9 cellular contexts compared by ENCODE assay signal in the genomic region with DNA sequence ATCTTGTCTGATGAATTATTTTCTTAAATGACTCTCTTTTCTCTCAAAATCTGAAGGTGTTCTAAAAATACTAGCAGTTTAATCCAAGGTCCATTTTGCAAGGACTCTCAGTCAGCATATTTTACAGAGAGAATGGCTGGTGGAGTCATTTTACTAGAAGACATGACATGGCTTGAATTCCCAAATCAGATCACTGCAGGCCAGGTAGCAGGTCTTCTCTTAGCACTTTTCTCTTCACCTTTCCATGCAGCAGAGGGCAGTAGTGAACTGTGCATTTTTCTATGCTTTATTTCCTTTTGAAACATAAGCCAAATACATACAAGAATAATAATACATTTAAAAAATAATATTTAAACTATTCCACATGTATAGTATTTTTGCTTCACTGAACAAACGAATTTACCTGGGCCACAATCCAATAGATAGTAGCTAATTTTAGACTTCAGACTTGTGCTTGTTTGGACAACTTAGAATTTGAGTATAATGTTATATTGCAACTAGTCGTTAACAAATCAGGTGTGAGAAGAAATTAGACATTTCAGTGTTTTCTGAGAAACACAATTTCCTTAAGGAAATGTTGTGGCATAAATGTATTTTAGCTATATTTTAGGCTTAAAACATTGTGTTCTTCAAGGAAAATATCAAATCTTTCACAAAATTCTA.
A peak's percentile ranks its signal among the peaks of the same experiment; 100 is the strongest.
DNase-seq lines count a peak whose midpoint lies in the region; TF ChIP-seq lines count a peak whose summit lies in the region.
"Had no signal": no experiment of that assay in that cellular context is flagged by ENCODE, and none has a peak within 500 bp of the region (broad histone marks: within the 10 kb centered on the region; RNA-seq: fewer than 3 reads in every experiment).

No MANE protein-coding gene starts in this region.

- H3K9me3 ChIP-seq in mesenchymal stem cell (ENCODE audit: control insufficient read depth, low read length): no peaks in the 10 kb centered on the region
- H3K9me3 ChIP-seq: BLaER1 treated with 17β-estradiol and CSF1 and Interleukin-3, amounts not matched to agents 10 nM and 100 nM had no signal

- H2AFZ ChIP-seq in KMS-11 (ENCODE audit: low read depth) (no peak overlapping the region), mesenchymal stem cell (ENCODE audit: low read depth, low read length) (no peak overlapping the region)

- H3K9ac ChIP-seq in KMS-11: no peak overlapping the region
- H3K9ac ChIP-seq in mesenchymal stem cell (ENCODE audit: low read length): peak overlapping the region; percentile 56

- H3K4me3 ChIP-seq in KMS-11 (IDR thresholded peaks at IDR 0.05; ENCODE audit: insufficient read depth, low read depth, low read length) (no peak overlapping the region), mesenchymal stem cell (ENCODE audit: insufficient read depth in 1 of 2, low read depth in 1 of 2, low read length in 2 of 2) (no peak overlapping the region)
- H3K4me3 ChIP-seq: BLaER1 treated with 17β-estradiol and CSF1 and Interleukin-3, amounts not matched to agents 10 nM and 100 nM had no signal

- no peak overlapping the region for H4K91ac ChIP-seq in mesenchymal stem cell (ENCODE audit: low read length)

- DNase-seq in NCI-H1105 treated with DMSO at 0.1 percent for 48 hours (lab: John Stamatoyannopoulos, UW) (peak; percentile 16), NCI-H1105 (lab: John Stamatoyannopoulos, UW) (no peak), SW 1271 (lab: John Stamatoyannopoulos, UW) (peak; percentile 27 to 71), mesenchymal stem cell (peak; percentile 74), stromal cell of bone marrow (ENCODE audit: low read depth) (peak; percentile 56), NCI-H524 treated with DMSO at 0.1 percent for 48 hours (lab: John Stamatoyannopoulos, UW) (no peak)
- peak; percentile 24 for DNase-seq in effector CD4-positive, alpha-beta T cell

- no peak overlapping the region for H3K23ac ChIP-seq in mesenchymal stem cell (ENCODE audit: low read length in 2 of 2)

- WGBS in mesenchymal stem cell: no CpG with 5 or more reads among the region's 2 CpGs

- H3K79me2 ChIP-seq in KMS-11 (ENCODE audit: insufficient read depth, low read depth): no peaks in the 10 kb centered on the region

- no peak overlapping the region for H3K4me2 ChIP-seq in KMS-11
- no peak overlapping the region for H3K4me2 ChIP-seq in mesenchymal stem cell (ENCODE audit: low read length, poor library complexity, severe bottlenecking)

- H3K27me3 ChIP-seq in KMS-11 (ENCODE audit: insufficient read depth, low read depth): no peaks in the 10 kb centered on the region
- no peaks in the 10 kb centered on the region for H3K27me3 ChIP-seq in mesenchymal stem cell (ENCODE audit: control insufficient read depth in 1 of 2, insufficient read depth in 1 of 2, low read length in 2 of 2)
- H3K27me3 ChIP-seq: BLaER1 treated with 17β-estradiol and CSF1 and Interleukin-3, amounts not matched to agents 10 nM and 100 nM had no signal

- no peak overlapping the region for H2BK12ac ChIP-seq in mesenchymal stem cell (ENCODE audit: low read length in 2 of 2)

- peak; percentile 72; the same call in 1 of the 2 replicates for TF ChIP-seq CTCF in KMS-11 (conservative IDR thresholded peaks at IDR 0.05; ENCODE audit: low read depth, low read length)

- H2BK15ac ChIP-seq in mesenchymal stem cell (ENCODE audit: low read depth, poor library complexity, severe bottlenecking): no peak overlapping the region

- no peak overlapping the region for H3K27ac ChIP-seq in KMS-11
- no peak overlapping the region for H3K27ac ChIP-seq in mesenchymal stem cell (ENCODE audit: low read length, poor library complexity, severe bottlenecking)

- no peak overlapping the region for H4K8ac ChIP-seq in mesenchymal stem cell (ENCODE audit: low read length)

- H3K14ac ChIP-seq in mesenchymal stem cell (ENCODE audit: low read length in 2 of 2): no peak overlapping the region

- H2AK5ac ChIP-seq in mesenchymal stem cell (ENCODE audit: low read length, severe bottlenecking): no peak overlapping the region

- H3K36me3 ChIP-seq in KMS-11 (ENCODE audit: insufficient read depth) (no peaks in the 10 kb centered on the region), mesenchymal stem cell (ENCODE audit: control insufficient read depth in 1 of 2, insufficient read depth in 2 of 2, low read depth in 1 of 2, low read length in 2 of 2) (no peaks in the 10 kb centered on the region)
- H3K36me3 ChIP-seq: BLaER1 treated with 17β-estradiol and CSF1 and Interleukin-3, amounts not matched to agents 10 nM and 100 nM had no signal

- H3K4me1 ChIP-seq in KMS-11 (ENCODE audit: low read depth, poor library complexity, severe bottlenecking): peaks cover 8% of the 10 kb centered on the region
- H3K4me1 ChIP-seq in mesenchymal stem cell (ENCODE audit: control insufficient read depth, insufficient read depth, low read depth, low read length): no peaks in the 10 kb centered on the region

- H2BK120ac ChIP-seq in mesenchymal stem cell (ENCODE audit: low read depth, low read length): no peak overlapping the region

- H3K79me1 ChIP-seq in mesenchymal stem cell (replicated peaks; ENCODE audit: low read length, poor library complexity, severe bottlenecking): no peaks in the 10 kb centered on the region

- H4K20me1 ChIP-seq in KMS-11 (ENCODE audit: insufficient read depth): no peaks in the 10 kb centered on the region
- H4K20me1 ChIP-seq: BLaER1 treated with 17β-estradiol and CSF1 and Interleukin-3, amounts not matched to agents 10 nM and 100 nM had no signal

- H2BK5ac ChIP-seq in mesenchymal stem cell (ENCODE audit: low read depth, low read length, poor library complexity, severe bottlenecking): no peak overlapping the region

- no peak overlapping the region for H3K4ac ChIP-seq in mesenchymal stem cell (ENCODE audit: low read depth in 1 of 2, low read length in 2 of 2)

- H3K18ac ChIP-seq in mesenchymal stem cell (ENCODE audit: low read depth in 1 of 2, low read length in 2 of 2): no peak overlapping the region

Comparison
In these comparisons a context has a peak if more than half of its experiments do, and no peak if none do; other contexts are left out.
1. DNase-seq: peak in NCI-H1105 treated with DMSO at 0.1 percent for 48 hours (single experiment), SW 1271 (2 of 2), effector CD4-positive, alpha-beta T cell (single experiment), mesenchymal stem cell (single experiment) and stromal cell of bone marrow (single experiment); none in NCI-H1105 (single experiment) and NCI-H524 treated with DMSO at 0.1 percent for 48 hours (single experiment).